Comparison of ENCODE assay signal across 14 cellular contexts in genomic region chr7:10767771-10768170, GRCh38.
"Had no signal": no experiment of that assay in that cellular context is flagged by ENCODE, and none has a peak within 500 bp of the region (broad histone marks: within the 10 kb centered on the region; RNA-seq: fewer than 3 reads in every experiment).

No MANE protein-coding gene starts in this region.

- H3K4me1 ChIP-seq: stomach had no signal

- DNase-seq: activated CD4-positive, alpha-beta T cell treated with anti-CD3 and anti-CD28 coated beads for 36 hours; activated CD8-positive, alpha-beta memory T cell treated with anti-CD3 and anti-CD28 coated beads for 24 hours; activated naive CD4-positive, alpha-beta T cell treated with anti-CD3 and anti-CD28 coated beads for 36 hours; dermis blood vessel endothelial cell; erythroblast; hypothalamus; mammary epithelial cell; stimulated activated CD4-positive, alpha-beta T cell treated with anti-CD3 and anti-CD28 coated beads, Interleukin-4, amount 100 ng/mL, for 4 hours; stomach; T-cell; T1000; WERI-Rb-1 had no signal

- H3K27ac ChIP-seq: stomach, thoracic aorta, WERI-Rb-1 had no signal

- H3K4me3 ChIP-seq: stomach, thoracic aorta had no signal

- H3K9me3 ChIP-seq: stomach, thoracic aorta had no signal

- H3K27me3 ChIP-seq: stomach had no signal

- H3K36me3 ChIP-seq: stomach, thoracic aorta, WERI-Rb-1 had no signal

- ATAC-seq: activated CD4-positive, alpha-beta T cell treated with anti-CD3 and anti-CD28 coated beads for 36 hours; activated T-helper 17 cell treated with anti-CD3 and anti-CD28 coated beads, Interleukin-2, amount 50 U/mL, for 72 hours; T-cell had no signal
